10 cellular contexts compared by ENCODE assay signal in genomic region chr13:49517461-49517860, GRCh38. TPM values are rescaled to one million over a fixed set of nuclear protein-coding genes. Genes with fewer than 3 reads are reported as not detected.
DNase-seq lines count a peak whose midpoint lies in the region; ATAC-seq and TF ChIP-seq lines count a peak whose summit lies in the region.
"Had no signal": no experiment of that assay in that cellular context is flagged by ENCODE, and none has a peak within 500 bp of the region (broad histone marks: within the 10 kb centered on the region; RNA-seq: fewer than 3 reads in every experiment).

No MANE protein-coding gene starts in this region.

- intact Hi-C loops in A673 (cut with micrococcal nuclease; ENCODE audit: unreplicated experiment) = no loop called here

- BruUV-seq in A673 (replicated peaks; lab: Mats Ljungman, UMichigan) = no TSS peak

- no peaks in the 10 kb centered on the region for H3K9me3 ChIP-seq in A673 (ENCODE audit: low read depth, low read length, poor library complexity, severe bottlenecking)
- no peaks in the 10 kb centered on the region for H3K9me3 ChIP-seq in CD8-positive, alpha-beta memory T cell (ENCODE audit: low read length)

- H3K4me1 ChIP-seq in A673 (ENCODE audit: insufficient read depth, low read length, poor library complexity, severe bottlenecking) = no peaks in the 10 kb centered on the region
- no peaks in the 10 kb centered on the region for H3K4me1 ChIP-seq in CD8-positive, alpha-beta memory T cell (ENCODE audit: insufficient read depth, low read length)

- no peaks in the 10 kb centered on the region for H3K36me3 ChIP-seq in A673 (ENCODE audit: insufficient read depth, low read length, poor library complexity, severe bottlenecking)
- H3K36me3 ChIP-seq in brain microvascular endothelial cell (replicated peaks) = peaks cover 16% of the 10 kb centered on the region
- H3K36me3 ChIP-seq in CD8-positive, alpha-beta memory T cell (ENCODE audit: insufficient read depth, low read length) = peaks cover 31% of the 10 kb centered on the region

- ATAC-seq in left lobe of liver (peak; percentile 47), HG03139 (IDR thresholded peaks at IDR 0.05; ENCODE audit: unreplicated experiment) (no peak)

- CTCF ChIA-PET in A673 (lab: Charles Lee) = interaction anchor here (0.5 kb wide), 1 partner anchor 22 kb away, joined by 7 read pairs; no protein-coding TSS in a partner anchor
- CTCF ChIA-PET in CD8-positive, alpha-beta memory T cell (lab: Charles Lee) = no interaction called here

- H3K9me3 Mint-ChIP-seq in CD8-positive, alpha-beta memory T cell = no peaks in the 10 kb centered on the region

- no peaks in the 10 kb centered on the region for H3K27me3 Mint-ChIP-seq in CD8-positive, alpha-beta memory T cell

- DNase-seq in A673 (ENCODE audit: low spot score) (no peak), brain microvascular endothelial cell (no peak), left lobe of liver (ENCODE audit: low spot score) (no peak), NCI-H226 (no peak), NCI-H1048 (lab: John Stamatoyannopoulos, UW) (no peak)
- DNase-seq in CD8-positive, alpha-beta memory T cell = no peak
- DNase-seq: NCI-H2227 treated with DMSO at 0.1 percent for 48 hours, retina had no signal

- in situ Hi-C loops in brain microvascular endothelial cell (cut with HindIII; ENCODE audit: low pct_ligation_motif_present, low sequenced_read_pairs) = no loop called here

- H3K36me3 Mint-ChIP-seq in CD8-positive, alpha-beta memory T cell = peaks cover 0 to 87% (median 29%) of the 10 kb centered on the region in 3 donors

- H3K4me3 ChIP-seq in A673 (ENCODE audit: low read depth, low read length, poor library complexity, severe bottlenecking) (no peak overlapping the region), GM12875 (ENCODE audit: low read depth, low read length) (no peak overlapping the region), brain microvascular endothelial cell (ENCODE audit: low read depth, low read length) (no peak overlapping the region)
- no peak overlapping the region for H3K4me3 ChIP-seq in CD8-positive, alpha-beta memory T cell (ENCODE audit: low read length)

- H3K27ac ChIP-seq in A673 (ENCODE audit: low read depth, low read length, poor library complexity, severe bottlenecking) = no peak overlapping the region
- no peak overlapping the region for H3K27ac ChIP-seq in brain microvascular endothelial cell
- no peak overlapping the region for H3K27ac ChIP-seq in CD8-positive, alpha-beta memory T cell (ENCODE audit: low read depth, low read length)

- POLR2A ChIA-PET in A673 (lab: Charles Lee; ENCODE audit: low non-redundant PET) = no interaction called here
- POLR2A ChIA-PET in CD8-positive, alpha-beta memory T cell (lab: Charles Lee) = no interaction called here

- H3K27me3 ChIP-seq in A673 (replicated peaks; ENCODE audit: insufficient read depth, low read depth, low read length, poor library complexity) (no peaks in the 10 kb centered on the region), brain microvascular endothelial cell (replicated peaks) (no peaks in the 10 kb centered on the region)
- H3K27me3 ChIP-seq in CD8-positive, alpha-beta memory T cell (ENCODE audit: insufficient read depth, low read length, poor library complexity, severe bottlenecking) = no peaks in the 10 kb centered on the region

- H3K4me1 Mint-ChIP-seq in CD8-positive, alpha-beta memory T cell = peaks cover 17 to 25% (median 22%) of the 10 kb centered on the region in 3 donors

- no peak overlapping the region for H3K4me3 Mint-ChIP-seq in CD8-positive, alpha-beta memory T cell

- peak overlapping the region in 1 of 8 donors; percentile 52 for H3K27ac Mint-ChIP-seq in CD8-positive, alpha-beta memory T cell

- TF ChIP-seq CTCF in A673 (conservative IDR thresholded peaks at IDR 0.05; ENCODE audit: low read depth, low read length) = peak; percentile 36
- peak; percentile 15; the same call in 1 of the 2 replicates for TF ChIP-seq CTCF in GM12875 (IDR thresholded peaks at IDR 0.05; ENCODE audit: borderline replicate concordance, insufficient read depth, low read depth, low read length)
- TF ChIP-seq CTCF in brain microvascular endothelial cell (IDR thresholded peaks at IDR 0.05; ENCODE audit: low read depth, low read length, missing control alignments) = peak; percentile 72

RNA-seq across cellular contexts. Expression of gene PHF11, which starts 21.7 kb away (rescaled TPM):
- total RNA-seq in A673 (2021) (16.0 and 17.0 TPM in 2 replicates), left lobe of liver (11.7 TPM)
- total RNA-seq in CD8-positive, alpha-beta memory T cell = 10 to 100 TPM; 39.1 to 43.5 TPM
- polyA plus RNA-seq in CD8-positive, alpha-beta memory T cell = 92.6 TPM

Comparison
In these comparisons a context has a peak if more than half of its experiments do, and no peak if none do; other contexts are left out.
1. CTCF ChIP-seq: peak in every context shown above with its lines; median percentile 72 in brain microvascular endothelial cell; 36 in A673; 15 in GM12875.